14 cellular contexts compared by ENCODE assay signal in genomic region chr16:69937465-69937951, GRCh38. TPM values are rescaled to one million over a fixed set of nuclear protein-coding genes. Genes with fewer than 3 reads are reported as not detected.
DNase-seq lines count a peak whose midpoint lies in the region; ATAC-seq, FAIRE-seq and TF ChIP-seq lines count a peak whose summit lies in the region.
"Had no signal": no experiment of that assay in that cellular context is flagged by ENCODE, and none has a peak within 500 bp of the region (broad histone marks: within the 10 kb centered on the region; RNA-seq: fewer than 3 reads in every experiment).

No MANE protein-coding gene starts in this region.

- H3K27me3 ChIP-seq in neural cell (ENCODE audit: insufficient read depth, low read depth, low read length) = no peaks in the 10 kb centered on the region
- H3K27me3 ChIP-seq: neutrophil had no signal

- H3K79me2 ChIP-seq in neural cell (replicated peaks; ENCODE audit: insufficient read depth, low read length) = no peaks in the 10 kb centered on the region

- TF ChIP-seq EP300 in neural cell (conservative IDR thresholded peaks at IDR 0.05; ENCODE audit: poor library complexity, severe bottlenecking) = no peak

- TF ChIP-seq CTCF in D721Med (IDR thresholded peaks at IDR 0.05; ENCODE audit: insufficient read depth, missing control alignments) = peak; percentile 15
- peak; percentile 37 for TF ChIP-seq CTCF in epithelial cell of esophagus (IDR thresholded peaks at IDR 0.05; ENCODE audit: insufficient read depth, low read depth, low read length, missing control alignments)
- no peak for TF ChIP-seq CTCF in neural cell (IDR thresholded peaks at IDR 0.05; ENCODE audit: poor library complexity, severe bottlenecking)

- H3F3A ChIP-seq in neural cell (ENCODE audit: insufficient read depth, low read length, poor library complexity, severe bottlenecking) = no peaks in the 10 kb centered on the region

- H3K36me3 ChIP-seq in neural cell (ENCODE audit: insufficient read depth, low read length) = no peaks in the 10 kb centered on the region

- H3K4me2 ChIP-seq in neural cell (ENCODE audit: low read length) = no peak overlapping the region

- no peak overlapping the region for H2AFZ ChIP-seq in neural cell (ENCODE audit: low read depth, low read length)

- no peaks in the 10 kb centered on the region for H3K9me3 ChIP-seq in neural cell (ENCODE audit: low read length)
- H3K9me3 ChIP-seq: neutrophil had no signal

- DNase-seq in D721Med (ENCODE audit: insufficient read length, low spot score) (no peak), NCI-H460 (ENCODE audit: extremely low read depth, low read depth) (peak; percentile 41), epithelial cell of esophagus (ENCODE audit: low read depth) (peak; percentile 16), Kasumi-1 (lab: John Stamatoyannopoulos, UW) (no peak)
- DNase-seq: activated T-cell treated with anti-CD3 and anti-CD28 coated beads, Interleukin-2, amount 50 U/mL, for 4 hours; DND-41; NCI-H2171; SW 1271 had no signal

- no peak overlapping the region for H3K4me3 ChIP-seq in epithelial cell of esophagus (ENCODE audit: low read length)
- no peak overlapping the region for H3K4me3 ChIP-seq in neural cell (ENCODE audit: low read length)

- FAIRE-seq in D721Med (lab: Jason Lieb, UNC) = no peak
- FAIRE-seq: colon had no signal

- no peaks in the 10 kb centered on the region for H4K20me1 ChIP-seq in neural cell (ENCODE audit: insufficient read depth)

- no peak overlapping the region for H3K9ac ChIP-seq in neural cell (ENCODE audit: low read length)

- no peak for ATAC-seq in GM21717 (IDR thresholded peaks at IDR 0.05; ENCODE audit: unreplicated experiment)
- no peak for ATAC-seq in HG02852 (IDR thresholded peaks at IDR 0.05; ENCODE audit: unreplicated experiment)
- no peak for ATAC-seq in GM21447 (IDR thresholded peaks at IDR 0.05; ENCODE audit: unreplicated experiment)
- ATAC-seq: activated T-cell treated with anti-CD3 and anti-CD28 coated beads, Interleukin-2, amount 50 U/mL, for 4 hours had no signal

- peak; percentile 20 for TF ChIP-seq RAD21 in neural cell (conservative IDR thresholded peaks at IDR 0.05)

- no peak overlapping the region for H3K27ac ChIP-seq in neural cell (ENCODE audit: low read length)
- H3K27ac ChIP-seq: neutrophil had no signal

- no peaks in the 10 kb centered on the region for H3K9me2 ChIP-seq in neural cell (ENCODE audit: insufficient read depth, low read length)

TF ChIP-seq in neural cell, 6 proteins besides CTCF, POLR2A, EP300 and RAD21:
- no peak for TF ChIP-seq MXI1 (conservative IDR thresholded peaks at IDR 0.05; ENCODE audit: poor library complexity, severe bottlenecking)
- TF ChIP-seq POLR2AphosphoS5 (IDR thresholded peaks at IDR 0.05) = no peak
- TF ChIP-seq SMC3 (conservative IDR thresholded peaks at IDR 0.05; ENCODE audit: poor library complexity) = no peak
- no peak for TF ChIP-seq REST (IDR thresholded peaks at IDR 0.05; ENCODE audit: borderline replicate concordance)
- no peak for TF ChIP-seq EZH2 (IDR thresholded peaks at IDR 0.05; ENCODE audit: borderline replicate concordance, insufficient read depth, low read length, poor library complexity, severe bottlenecking)
- TF ChIP-seq TAF1 (IDR thresholded peaks at IDR 0.05; ENCODE audit: low read depth) = no peak
TF ChIP-seq in neural cell: peak in this region for 0.

RNA-seq across cellular contexts. Expression of gene CLEC18A, which starts 13.6 kb away (rescaled TPM):
- not detected in 2 replicates for total RNA-seq in NCI-H460 (2014; rRNA removed; shearing (Covaris generic))
- not detected in 2 replicates for polyA plus RNA-seq in NCI-H460 (2014; cell fraction: nucleus; rRNA removed)
- 2.0 and 2.5 TPM in 2 replicates for polyA plus RNA-seq in neural cell
- polyA minus RNA-seq in neural cell = 2.7 and 3.9 TPM in 2 replicates

Comparison
In these comparisons a context has a peak if more than half of its experiments do, and no peak if none do; other contexts are left out.
1. DNase-seq: peak in NCI-H460 (single experiment) and epithelial cell of esophagus (single experiment); none in D721Med (single experiment) and Kasumi-1 (0 of 2).